In the genomic region with DNA sequence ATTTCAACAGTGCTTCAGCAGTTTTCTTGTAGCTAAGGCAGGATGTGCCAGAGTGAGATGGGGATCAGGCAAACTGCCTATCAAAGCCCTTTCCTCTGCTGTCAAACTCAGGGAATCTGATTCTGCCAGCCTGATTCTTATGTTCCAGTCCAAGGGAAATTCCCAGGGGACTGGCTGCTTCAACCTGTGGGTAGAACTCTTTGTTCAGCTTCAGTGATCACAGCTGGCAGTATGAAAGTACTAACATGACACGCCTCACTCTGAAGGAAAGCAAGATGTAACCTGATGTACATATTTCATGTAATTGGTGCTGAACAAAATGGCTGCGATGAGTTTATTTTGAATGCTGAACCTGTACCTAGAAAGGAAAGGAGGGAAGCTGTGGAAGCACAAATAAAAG, we compare ENCODE assay signal across 12 cellular contexts. TPM values are rescaled to one million over a fixed set of nuclear protein-coding genes. Genes with fewer than 3 reads are reported as not detected.
A peak's percentile ranks its signal among the peaks of the same experiment; 100 is the strongest.
DNase-seq lines count a peak whose midpoint lies in the region; ATAC-seq and TF ChIP-seq lines count a peak whose summit lies in the region.
"Had no signal": no experiment of that assay in that cellular context is flagged by ENCODE, and none has a peak within 500 bp of the region (broad histone marks: within the 10 kb centered on the region; RNA-seq: fewer than 3 reads in every experiment).

No MANE protein-coding gene starts in this region.

- CTCF ChIA-PET in HEK293T (lab: Yijun Ruan, JAX), result no interaction called here

- no peak overlapping the region for H3K27ac ChIP-seq in substantia nigra (ENCODE audit: low read depth, low read length, poor library complexity, severe bottlenecking)
- H3K27ac ChIP-seq: neutrophil had no signal

- POLR2A ChIA-PET in HEK293T (lab: Yijun Ruan, JAX), result no interaction called here

- peak; percentile 79 for DNase-seq in NCI-H345 (lab: John Stamatoyannopoulos, UW)
- DNase-seq in myocyte (ENCODE audit: low read depth), result peak; percentile 13
- no peak for DNase-seq in stimulated activated naive CD4-positive, alpha-beta T cell (lab: John Stamatoyannopoulos, UW)
- no peak for DNase-seq in NCI-H1048 (lab: John Stamatoyannopoulos, UW)
- DNase-seq in HEK293T (ENCODE audit: extremely low spot score), result no peak
- no peak for DNase-seq in substantia nigra (lab: John Stamatoyannopoulos, UW)
- DNase-seq: activated CD4-positive, alpha-beta T cell treated with anti-CD3 and anti-CD28 coated beads for 1 hour; effector CD8-positive, alpha-beta T cell had no signal

- ATAC-seq in GM18909 (IDR thresholded peaks at IDR 0.05; ENCODE audit: poor library complexity, unreplicated experiment) (peak; percentile 69), HG03060 (IDR thresholded peaks at IDR 0.05; ENCODE audit: low read depth, unreplicated experiment) (peak; percentile 64)

TF ChIP-seq in HEK293T, 16 proteins besides CTCF, POLR2A, EP300 and RAD21:
- no peak for TF ChIP-seq FOXM1 (IDR thresholded peaks at IDR 0.05; ENCODE audit: borderline replicate concordance)
- TF ChIP-seq SP1 (IDR thresholded peaks at IDR 0.05), result no peak
- no peak for TF ChIP-seq FOXK2 (IDR thresholded peaks at IDR 0.05)
- TF ChIP-seq BHLHE40 (IDR thresholded peaks at IDR 0.05; ENCODE audit: borderline replicate concordance), result no peak

RNA-seq across cellular contexts. Expression of a gene that starts 40.1 kb away (rescaled TPM):
- not detected in 2 replicates for total RNA-seq in myocyte
- 0.05 TPM for polyA plus RNA-seq in myocyte (2012)
- total RNA-seq: RPMI7951 had no signal

Comparison
In these comparisons a context has a peak if more than half of its experiments do, and no peak if none do; other contexts are left out.
1. DNase-seq: peak in NCI-H345 (single experiment) and myocyte (single experiment); none in stimulated activated naive CD4-positive, alpha-beta T cell (0 of 6), NCI-H1048 (single experiment), HEK293T (single experiment) and substantia nigra (0 of 49).